In the genomic region with DNA sequence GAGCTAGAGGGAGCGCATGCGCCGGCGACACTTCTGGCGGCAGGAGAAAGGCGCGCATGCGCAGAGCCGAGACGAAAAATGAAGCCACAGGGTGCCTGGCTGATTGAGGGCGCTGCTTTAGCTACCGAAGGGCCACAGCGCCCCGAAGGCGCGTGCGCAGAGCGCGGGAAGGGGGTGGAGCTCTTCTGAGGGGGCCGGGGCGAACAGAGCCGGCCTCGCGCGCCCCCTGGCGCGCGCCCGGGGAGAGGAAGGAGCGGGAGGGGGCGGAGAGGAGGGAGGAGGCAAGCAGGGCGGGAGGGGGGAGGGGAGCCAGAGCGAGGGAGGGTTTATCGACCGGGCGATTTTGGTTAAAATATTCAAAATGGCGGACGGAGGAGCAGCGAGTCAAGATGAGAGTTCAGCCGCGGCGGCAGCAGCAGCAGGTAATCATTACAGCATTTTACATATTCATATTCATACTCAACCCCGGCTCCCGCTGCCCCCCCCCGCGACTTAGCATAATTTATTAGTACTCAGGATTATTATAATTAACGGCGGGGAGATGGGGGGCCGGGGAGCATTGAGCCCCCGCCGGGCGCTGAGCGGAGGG, we compare ENCODE assay signal across 1 cellular context.
TF ChIP-seq lines count a peak whose summit lies in the region.

POU2F1 (plus strand) TSS at position 350 of the 589 bp plus-strand sequence; CDS start at position 362, 12 bp downstream.

TF ChIP-seq in HepG2, 621 proteins besides CTCF, POLR2A, EP300 and RAD21 (continued from another document and continues in another):
- TF ChIP-seq, protein P1, sequence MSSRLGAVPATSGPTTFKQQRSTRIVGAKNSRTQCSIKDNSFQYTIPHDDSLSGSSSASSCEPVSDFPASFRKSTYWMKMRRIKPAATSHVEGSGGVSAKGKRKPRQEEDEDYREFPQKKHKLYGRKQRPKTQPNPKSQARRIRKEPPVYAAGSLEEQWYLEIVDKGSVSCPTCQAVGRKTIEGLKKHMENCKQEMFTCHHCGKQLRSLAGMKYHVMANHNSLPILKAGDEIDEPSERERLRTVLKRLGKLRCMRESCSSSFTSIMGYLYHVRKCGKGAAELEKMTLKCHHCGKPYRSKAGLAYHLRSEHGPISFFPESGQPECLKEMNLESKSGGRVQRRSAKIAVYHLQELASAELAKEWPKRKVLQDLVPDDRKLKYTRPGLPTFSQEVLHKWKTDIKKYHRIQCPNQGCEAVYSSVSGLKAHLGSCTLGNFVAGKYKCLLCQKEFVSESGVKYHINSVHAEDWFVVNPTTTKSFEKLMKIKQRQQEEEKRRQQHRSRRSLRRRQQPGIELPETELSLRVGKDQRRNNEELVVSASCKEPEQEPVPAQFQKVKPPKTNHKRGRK (CRISPR knock-in tag; IDR thresholded peaks at IDR 0.05), result no peak
- TF ChIP-seq NFIB (CRISPR knock-in tag; IDR thresholded peaks at IDR 0.05; ENCODE audit: borderline replicate concordance) (no peak), IRX3 (CRISPR knock-in tag; IDR thresholded peaks at IDR 0.05; ENCODE audit: borderline replicate concordance, low read depth) (no peak), ZNF670 (CRISPR knock-in tag; IDR thresholded peaks at IDR 0.05; ENCODE audit: borderline replicate concordance) (no peak), HNF4G (IDR thresholded peaks at IDR 0.05; ENCODE audit: borderline replicate concordance, low read depth, low read length) (peak; percentile 22; the same call in 1 of the 2 replicates), HNF4G (CRISPR knock-in tag; IDR thresholded peaks at IDR 0.05; ENCODE audit: borderline replicate concordance, low read depth) (no peak), RFX1 (IDR thresholded peaks at IDR 0.05) (no peak), DNMT3B (CRISPR knock-in tag; conservative IDR thresholded peaks at IDR 0.05) (no peak; the same call in 1 of the 2 replicates), CBX2 (IDR thresholded peaks at IDR 0.05; ENCODE audit: low read depth, low read length) (no peak), CBX2 (CRISPR knock-in tag; IDR thresholded peaks at IDR 0.05; ENCODE audit: low read depth) (no peak), ZNF430 (CRISPR knock-in tag; IDR thresholded peaks at IDR 0.05) (no peak), SIX1 (CRISPR knock-in tag; IDR thresholded peaks at IDR 0.05; ENCODE audit: borderline replicate concordance) (no peak), IRF9 (CRISPR knock-in tag; IDR thresholded peaks at IDR 0.05; ENCODE audit: borderline replicate concordance) (no peak), ZNF326 (CRISPR knock-in tag; IDR thresholded peaks at IDR 0.05; ENCODE audit: borderline replicate concordance) (no peak), BCLAF1 (IDR thresholded peaks at IDR 0.05) (no peak), FLYWCH1 (CRISPR knock-in tag; IDR thresholded peaks at IDR 0.05) (no peak), E2F5 (CRISPR knock-in tag; conservative IDR thresholded peaks at IDR 0.05) (no peak), SNAPC2 (CRISPR knock-in tag; IDR thresholded peaks at IDR 0.05) (no peak), REL (CRISPR knock-in tag; conservative IDR thresholded peaks at IDR 0.05) (peak; percentile 50; the same call in 1 of the 2 replicates), ATRX (CRISPR knock-in tag; IDR thresholded peaks at IDR 0.05; ENCODE audit: borderline replicate concordance) (no peak), ATF4 (CRISPR knock-in tag; IDR thresholded peaks at IDR 0.05) (no peak; a peak in 1 of 4 replicates), DPF2 (CRISPR knock-in tag; IDR thresholded peaks at IDR 0.05; ENCODE audit: borderline replicate concordance, low read depth) (no peak), JDP2 (CRISPR knock-in tag; IDR thresholded peaks at IDR 0.05; ENCODE audit: borderline replicate concordance) (no peak; the same call in 1 of the 2 replicates), NCOA2 (CRISPR knock-in tag; IDR thresholded peaks at IDR 0.05) (no peak), TGIF2 (CRISPR knock-in tag; IDR thresholded peaks at IDR 0.05) (no peak), KLF16 (CRISPR knock-in tag; IDR thresholded peaks at IDR 0.05) (no peak), ZNF513 (CRISPR knock-in tag; conservative IDR thresholded peaks at IDR 0.05) (no peak), ZNF766 (CRISPR knock-in tag; IDR thresholded peaks at IDR 0.05; ENCODE audit: borderline replicate concordance) (no peak), JARID2 (CRISPR knock-in tag; IDR thresholded peaks at IDR 0.05; ENCODE audit: insufficient replicate concordance) (no peak), EED (CRISPR knock-in tag; IDR thresholded peaks at IDR 0.05) (no peak), SOX6 (IDR thresholded peaks at IDR 0.05) (no peak), SOX6 (CRISPR knock-in tag; IDR thresholded peaks at IDR 0.05) (peak; percentile 6; the same call in 1 of the 2 replicates), FOXP1 (IDR thresholded peaks at IDR 0.05) (no peak), FOXP1 (CRISPR knock-in tag; IDR thresholded peaks at IDR 0.05) (no peak), MEIS2 (CRISPR knock-in tag; IDR thresholded peaks at IDR 0.05) (no peak), ZNF577 (CRISPR knock-in tag; IDR thresholded peaks at IDR 0.05; ENCODE audit: borderline replicate concordance, low read depth) (no peak), SIX4 (CRISPR knock-in tag; IDR thresholded peaks at IDR 0.05) (no peak), ZNF33A (CRISPR knock-in tag; IDR thresholded peaks at IDR 0.05; ENCODE audit: borderline replicate concordance) (no peak), ZSCAN21 (CRISPR knock-in tag; IDR thresholded peaks at IDR 0.05; ENCODE audit: borderline replicate concordance) (0 out of 2 replicates have a peak, but pooled peaks have one; percentile 6), ZNF264 (CRISPR knock-in tag; IDR thresholded peaks at IDR 0.05) (peak; percentile 56; the same call in 1 of the 2 replicates), HIVEP1 (CRISPR knock-in tag; IDR thresholded peaks at IDR 0.05) (no peak), ONECUT2 (CRISPR knock-in tag; IDR thresholded peaks at IDR 0.05) (peak; percentile 91), SPEN (CRISPR knock-in tag; IDR thresholded peaks at IDR 0.05; ENCODE audit: low read depth) (no peak), AGO2 (optimal IDR thresholded peaks at IDR 0.05; ENCODE audit: low read depth, low read length) (peak; percentile 29), ZNF451 (CRISPR knock-in tag; IDR thresholded peaks at IDR 0.05) (no peak)
- TF ChIP-seq, protein P2, sequence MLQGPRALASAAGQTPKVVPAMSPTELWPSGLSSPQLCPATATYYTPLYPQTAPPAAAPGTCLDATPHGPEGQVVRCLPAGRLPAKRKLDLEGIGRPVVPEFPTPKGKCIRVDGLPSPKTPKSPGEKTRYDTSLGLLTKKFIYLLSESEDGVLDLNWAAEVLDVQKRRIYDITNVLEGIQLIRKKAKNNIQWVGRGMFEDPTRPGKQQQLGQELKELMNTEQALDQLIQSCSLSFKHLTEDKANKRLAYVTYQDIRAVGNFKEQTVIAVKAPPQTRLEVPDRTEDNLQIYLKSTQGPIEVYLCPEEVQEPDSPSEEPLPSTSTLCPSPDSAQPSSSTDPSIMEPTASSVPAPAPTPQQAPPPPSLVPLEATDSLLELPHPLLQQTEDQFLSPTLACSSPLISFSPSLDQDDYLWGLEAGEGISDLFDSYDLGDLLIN (CRISPR knock-in tag; IDR thresholded peaks at IDR 0.05; ENCODE audit: borderline replicate concordance), result no peak
- TF ChIP-seq, protein P3, sequence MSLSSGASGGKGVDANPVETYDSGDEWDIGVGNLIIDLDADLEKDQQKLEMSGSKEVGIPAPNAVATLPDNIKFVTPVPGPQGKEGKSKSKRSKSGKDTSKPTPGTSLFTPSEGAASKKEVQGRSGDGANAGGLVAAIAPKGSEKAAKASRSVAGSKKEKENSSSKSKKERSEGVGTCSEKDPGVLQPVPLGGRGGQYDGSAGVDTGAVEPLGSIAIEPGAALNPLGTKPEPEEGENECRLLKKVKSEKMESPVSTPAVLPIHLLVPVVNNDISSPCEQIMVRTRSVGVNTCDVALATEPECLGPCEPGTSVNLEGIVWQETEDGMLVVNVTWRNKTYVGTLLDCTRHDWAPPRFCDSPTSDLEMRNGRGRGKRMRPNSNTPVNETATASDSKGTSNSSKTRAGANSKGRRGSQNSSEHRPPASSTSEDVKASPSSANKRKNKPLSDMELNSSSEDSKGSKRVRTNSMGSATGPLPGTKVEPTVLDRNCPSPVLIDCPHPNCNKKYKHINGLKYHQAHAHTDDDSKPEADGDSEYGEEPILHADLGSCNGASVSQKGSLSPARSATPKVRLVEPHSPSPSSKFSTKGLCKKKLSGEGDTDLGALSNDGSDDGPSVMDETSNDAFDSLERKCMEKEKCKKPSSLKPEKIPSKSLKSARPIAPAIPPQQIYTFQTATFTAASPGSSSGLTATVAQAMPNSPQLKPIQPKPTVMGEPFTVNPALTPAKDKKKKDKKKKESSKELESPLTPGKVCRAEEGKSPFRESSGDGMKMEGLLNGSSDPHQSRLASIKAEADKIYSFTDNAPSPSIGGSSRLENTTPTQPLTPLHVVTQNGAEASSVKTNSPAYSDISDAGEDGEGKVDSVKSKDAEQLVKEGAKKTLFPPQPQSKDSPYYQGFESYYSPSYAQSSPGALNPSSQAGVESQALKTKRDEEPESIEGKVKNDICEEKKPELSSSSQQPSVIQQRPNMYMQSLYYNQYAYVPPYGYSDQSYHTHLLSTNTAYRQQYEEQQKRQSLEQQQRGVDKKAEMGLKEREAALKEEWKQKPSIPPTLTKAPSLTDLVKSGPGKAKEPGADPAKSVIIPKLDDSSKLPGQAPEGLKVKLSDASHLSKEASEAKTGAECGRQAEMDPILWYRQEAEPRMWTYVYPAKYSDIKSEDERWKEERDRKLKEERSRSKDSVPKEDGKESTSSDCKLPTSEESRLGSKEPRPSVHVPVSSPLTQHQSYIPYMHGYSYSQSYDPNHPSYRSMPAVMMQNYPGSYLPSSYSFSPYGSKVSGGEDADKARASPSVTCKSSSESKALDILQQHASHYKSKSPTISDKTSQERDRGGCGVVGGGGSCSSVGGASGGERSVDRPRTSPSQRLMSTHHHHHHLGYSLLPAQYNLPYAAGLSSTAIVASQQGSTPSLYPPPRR (CRISPR knock-in tag; IDR thresholded peaks at IDR 0.05; ENCODE audit: borderline replicate concordance), result no peak
- TF ChIP-seq, protein P4, sequence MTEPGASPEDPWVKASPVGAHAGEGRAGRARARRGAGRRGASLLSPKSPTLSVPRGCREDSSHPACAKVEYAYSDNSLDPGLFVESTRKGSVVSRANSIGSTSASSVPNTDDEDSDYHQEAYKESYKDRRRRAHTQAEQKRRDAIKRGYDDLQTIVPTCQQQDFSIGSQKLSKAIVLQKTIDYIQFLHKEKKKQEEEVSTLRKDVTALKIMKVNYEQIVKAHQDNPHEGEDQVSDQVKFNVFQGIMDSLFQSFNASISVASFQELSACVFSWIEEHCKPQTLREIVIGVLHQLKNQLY (CRISPR knock-in tag; IDR thresholded peaks at IDR 0.05), result no peak
- TF ChIP-seq, protein P5, sequence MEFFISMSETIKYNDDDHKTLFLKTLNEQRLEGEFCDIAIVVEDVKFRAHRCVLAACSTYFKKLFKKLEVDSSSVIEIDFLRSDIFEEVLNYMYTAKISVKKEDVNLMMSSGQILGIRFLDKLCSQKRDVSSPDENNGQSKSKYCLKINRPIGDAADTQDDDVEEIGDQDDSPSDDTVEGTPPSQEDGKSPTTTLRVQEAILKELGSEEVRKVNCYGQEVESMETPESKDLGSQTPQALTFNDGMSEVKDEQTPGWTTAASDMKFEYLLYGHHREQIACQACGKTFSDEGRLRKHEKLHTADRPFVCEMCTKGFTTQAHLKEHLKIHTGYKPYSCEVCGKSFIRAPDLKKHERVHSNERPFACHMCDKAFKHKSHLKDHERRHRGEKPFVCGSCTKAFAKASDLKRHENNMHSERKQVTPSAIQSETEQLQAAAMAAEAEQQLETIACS (CRISPR knock-in tag; IDR thresholded peaks at IDR 0.05), result no peak
